In the genomic region with DNA sequence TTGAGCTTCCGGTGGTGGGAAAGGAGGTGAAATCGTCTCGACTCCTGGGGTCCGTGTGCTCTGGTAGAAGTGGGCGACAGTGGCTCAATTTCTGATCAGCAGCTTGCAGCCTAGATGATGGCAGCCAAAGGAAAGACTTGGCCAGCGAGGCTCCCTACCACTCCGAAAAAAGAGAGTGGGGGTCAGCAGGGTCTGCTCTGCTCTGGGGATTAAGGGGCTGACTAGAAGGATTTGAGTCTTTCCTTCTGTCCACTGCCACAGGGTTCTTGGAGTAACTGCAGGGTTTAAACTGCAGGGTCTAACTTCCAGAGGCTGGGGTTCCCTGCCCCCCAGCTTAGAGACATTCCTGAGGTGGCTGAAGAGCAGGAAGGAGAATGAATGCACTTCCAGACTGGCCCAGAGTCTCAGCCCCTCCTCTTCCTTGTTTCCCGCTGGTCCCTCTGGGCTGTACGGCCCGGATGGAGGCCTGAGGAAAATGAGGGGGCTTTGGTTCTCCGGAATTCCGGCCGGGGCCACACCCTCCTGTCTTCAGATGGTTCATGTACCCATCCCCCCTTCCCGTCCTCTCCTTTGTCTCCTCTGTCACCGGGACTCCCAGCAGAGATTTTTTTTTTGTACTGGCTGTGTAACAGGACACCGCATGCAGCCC, we compare ENCODE assay signal across 8 cellular contexts. TPM values are rescaled to one million over a fixed set of nuclear protein-coding genes. Genes with fewer than 3 reads are reported as not detected.
DNase-seq lines count a peak whose midpoint lies in the region; ATAC-seq lines count a peak whose summit lies in the region.

No MANE protein-coding gene starts in this region.

- intact Hi-C loops in activated CD4-positive, alpha-beta T cell treated with anti-CD3 and anti-CD28 coated beads, Interleukin-2, amount 10 ng/mL, durations not matched to agents 24 days and 14 days (cut with micrococcal nuclease): loop anchor here (2.0 kb wide), 1 partner anchor 36 kb away; no protein-coding TSS in a partner anchor

- peaks cover 18% of the 10 kb centered on the region for H3K4me1 Mint-ChIP-seq in activated CD4-positive, alpha-beta T cell treated with anti-CD3 and anti-CD28 coated beads, Interleukin-2, amount 10 ng/mL, durations not matched to agents 24 days and 14 days
- H3K4me1 Mint-ChIP-seq in natural killer cell treated with Interleukin-12 subunit alpha and Interleukin-12 subunit beta and Interleukin-15 and Interleukin-18, amount 100 ng/mL, for 72 hours (ENCODE audit: low read depth in 2 of 2): peaks cover 14 to 29% of the 10 kb centered on the region in 2 donors

- no peaks in the 10 kb centered on the region for H3K27me3 ChIP-seq in esophagus (ENCODE audit: control insufficient read depth in 1 of 2, insufficient read depth in 2 of 2, low read length in 2 of 2)

- peak overlapping the region; percentile 96 to 98 for H3K27ac ChIP-seq in esophagus (ENCODE audit: low read depth in 2 of 2, low read length in 1 of 2)

- H3K36me3 ChIP-seq in esophagus (ENCODE audit: control insufficient read depth in 2 of 2, insufficient read depth in 2 of 2, low read length in 1 of 2): peaks cover 0 to 7% of the 10 kb centered on the region in 2 donors

- H3K4me3 Mint-ChIP-seq in activated CD4-positive, alpha-beta T cell treated with anti-CD3 and anti-CD28 coated beads, Interleukin-2, amount 10 ng/mL, durations not matched to agents 24 days and 14 days: peak overlapping the region; percentile 92
- H3K4me3 Mint-ChIP-seq in natural killer cell treated with Interleukin-12 subunit alpha and Interleukin-12 subunit beta and Interleukin-15 and Interleukin-18, amount 100 ng/mL, for 72 hours: peak overlapping the region; percentile 99

- no peak for DNase-seq in activated CD4-positive, alpha-beta T cell treated with anti-CD3 and anti-CD28 coated beads, Interleukin-2, amount 10 ng/mL, durations not matched to agents 24 days and 14 days
- DNase-seq in activated CD4-positive, alpha-beta T cell treated with anti-CD3 and anti-CD28 coated beads, Interleukin-2, amount 50 U/mL, for 1 hour: no peak
- peak; percentile 69 for DNase-seq in SW480 (ENCODE audit: low spot score)
- no peak for DNase-seq in natural killer cell treated with Interleukin-12 subunit alpha and Interleukin-12 subunit beta and Interleukin-15 and Interleukin-18, amount 100 ng/mL, for 72 hours (ENCODE audit: low spot score)
- DNase-seq in germinal center (ENCODE audit: low spot score): no peak
- no peak for DNase-seq in globus pallidus (ENCODE audit: low spot score)

- no peaks in the 10 kb centered on the region for H3K9me3 ChIP-seq in esophagus (ENCODE audit: control insufficient read depth in 2 of 2, insufficient read depth in 1 of 2, low read depth in 1 of 2, low read length in 1 of 2)

- no peak for ATAC-seq in natural killer cell treated with Interleukin-12 subunit alpha and Interleukin-12 subunit beta and Interleukin-15 and Interleukin-18, amount 100 ng/mL, for 72 hours
- ATAC-seq in HG02623 (IDR thresholded peaks at IDR 0.05; ENCODE audit: unreplicated experiment): no peak

- 3 to 12% methylated on average over 12 to 16 of the region's 16 CpGs for WGBS in esophagus, 2 donors

- H3K4me1 ChIP-seq in esophagus (ENCODE audit: control insufficient read depth in 2 of 2, insufficient read depth in 2 of 2, low read length in 1 of 2): peaks cover 9 to 26% of the 10 kb centered on the region in 2 donors

- no peaks in the 10 kb centered on the region for H3K9me3 Mint-ChIP-seq in activated CD4-positive, alpha-beta T cell treated with anti-CD3 and anti-CD28 coated beads, Interleukin-2, amount 10 ng/mL, durations not matched to agents 24 days and 14 days
- H3K9me3 Mint-ChIP-seq in natural killer cell treated with Interleukin-12 subunit alpha and Interleukin-12 subunit beta and Interleukin-15 and Interleukin-18, amount 100 ng/mL, for 72 hours: no peaks in the 10 kb centered on the region

- H3K36me3 Mint-ChIP-seq in activated CD4-positive, alpha-beta T cell treated with anti-CD3 and anti-CD28 coated beads, Interleukin-2, amount 10 ng/mL, durations not matched to agents 24 days and 14 days (ENCODE audit: low read depth): peaks cover 3% of the 10 kb centered on the region
- no peaks in the 10 kb centered on the region for H3K36me3 Mint-ChIP-seq in natural killer cell treated with Interleukin-12 subunit alpha and Interleukin-12 subunit beta and Interleukin-15 and Interleukin-18, amount 100 ng/mL, for 72 hours

- peak overlapping the region; percentile 92 for H3K27ac Mint-ChIP-seq in activated CD4-positive, alpha-beta T cell treated with anti-CD3 and anti-CD28 coated beads, Interleukin-2, amount 10 ng/mL, durations not matched to agents 24 days and 14 days
- peak overlapping the region; percentile 93 to 97 for H3K27ac Mint-ChIP-seq in natural killer cell treated with Interleukin-12 subunit alpha and Interleukin-12 subunit beta and Interleukin-15 and Interleukin-18, amount 100 ng/mL, for 72 hours

- H3K27me3 Mint-ChIP-seq in activated CD4-positive, alpha-beta T cell treated with anti-CD3 and anti-CD28 coated beads, Interleukin-2, amount 10 ng/mL, durations not matched to agents 24 days and 14 days: peaks cover 4% of the 10 kb centered on the region
- H3K27me3 Mint-ChIP-seq in natural killer cell treated with Interleukin-12 subunit alpha and Interleukin-12 subunit beta and Interleukin-15 and Interleukin-18, amount 100 ng/mL, for 72 hours: no peaks in the 10 kb centered on the region

- peak overlapping the region; percentile 81 to 85 for H3K4me3 ChIP-seq in esophagus (ENCODE audit: low read depth in 1 of 2, low read length in 2 of 2)

RNA-seq across cellular contexts. Expression of a gene that starts 0.9 kb away (rescaled TPM):
- total RNA-seq in activated CD4-positive, alpha-beta T cell treated with anti-CD3 and anti-CD28 coated beads, Interleukin-2, amount 10 ng/mL, durations not matched to agents 24 days and 14 days: 29.6 and 30.3 TPM in 2 replicates
- 10 to 100 TPM; 20.0 to 27.1 TPM for polyA plus RNA-seq in esophagus
- total RNA-seq in natural killer cell treated with Interleukin-12 subunit alpha and Interleukin-12 subunit beta and Interleukin-15 and Interleukin-18, amount 100 ng/mL, for 72 hours: 1 to 10 TPM; 4.4 to 6.4 TPM

RNA-seq across cellular contexts. Expression of a gene that starts 37.2 kb away (rescaled TPM):
- total RNA-seq in activated CD4-positive, alpha-beta T cell treated with anti-CD3 and anti-CD28 coated beads, Interleukin-2, amount 10 ng/mL, durations not matched to agents 24 days and 14 days: 13.4 and 14.5 TPM in 2 replicates
- polyA plus RNA-seq in esophagus: 1 to 10 TPM; 1.9 to 3.0 TPM
- total RNA-seq in natural killer cell treated with Interleukin-12 subunit alpha and Interleukin-12 subunit beta and Interleukin-15 and Interleukin-18, amount 100 ng/mL, for 72 hours: 10 to 100 TPM in 1 of 2 donors, 1 to 10 TPM in 1; 7.2 to 28.2 TPM
